ENCODE assay signal across 1 cellular context in genomic region chr7:32937344-32938174, GRCh38.
A peak's percentile ranks its signal among the peaks of the same experiment; 100 is the strongest.
TF ChIP-seq lines count a peak whose summit lies in the region.

No MANE protein-coding gene starts in this region.

TF ChIP-seq in HepG2, 621 proteins besides CTCF, POLR2A, EP300 and RAD21 (continued from another document):
- TF ChIP-seq ZNF234 (CRISPR knock-in tag; conservative IDR thresholded peaks at IDR 0.05) (no peak), SOX6 (IDR thresholded peaks at IDR 0.05) (no peak), SOX6 (CRISPR knock-in tag; IDR thresholded peaks at IDR 0.05) (no peak), ONECUT2 (CRISPR knock-in tag; IDR thresholded peaks at IDR 0.05) (no peak), POLR2G (IDR thresholded peaks at IDR 0.05; ENCODE audit: low read depth, low read length) (peak; percentile 26; the same call in 1 of the 2 replicates), LCORL (IDR thresholded peaks at IDR 0.05) (peak; percentile 93; the same call in 1 of the 2 replicates), LCORL (CRISPR knock-in tag; IDR thresholded peaks at IDR 0.05) (no peak)
TF ChIP-seq in HepG2: peak in this region for 2.
